Comparison of ENCODE assay signal across 14 cellular contexts in the genomic region with DNA sequence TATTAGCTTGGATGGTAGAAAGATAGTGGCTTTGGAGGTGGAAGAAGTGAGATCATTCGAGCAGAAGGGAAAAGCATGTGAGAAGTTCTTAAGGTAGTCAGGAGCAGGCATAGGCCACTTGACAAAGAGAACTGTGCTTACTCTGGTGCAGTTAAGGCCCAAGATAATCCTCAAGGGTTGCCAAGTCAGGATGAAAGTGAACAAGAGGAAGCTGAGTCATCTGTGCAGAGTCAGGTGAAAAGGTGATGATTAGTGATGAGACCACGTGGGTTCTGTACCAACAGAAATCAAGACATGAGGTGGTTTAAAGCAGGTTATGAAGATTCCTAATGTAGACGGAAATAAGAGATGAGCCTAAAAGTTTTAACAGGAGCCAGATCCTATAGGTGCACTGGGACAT.
DNase-seq lines count a peak whose midpoint lies in the region; ATAC-seq and TF ChIP-seq lines count a peak whose summit lies in the region.
"Had no signal": no experiment of that assay in that cellular context is flagged by ENCODE, and none has a peak within 500 bp of the region (broad histone marks: within the 10 kb centered on the region; RNA-seq: fewer than 3 reads in every experiment).

No MANE protein-coding gene starts in this region.

- no peaks in the 10 kb centered on the region for H3K4me1 ChIP-seq in Karpas-422 (ENCODE audit: low read length)
- no peaks in the 10 kb centered on the region for H3K4me1 ChIP-seq in transverse colon
- H3K4me1 ChIP-seq: uterus had no signal

- H3K27me3 ChIP-seq in Karpas-422 (ENCODE audit: low read length) (no peaks in the 10 kb centered on the region), transverse colon (no peaks in the 10 kb centered on the region)
- H3K27me3 ChIP-seq: uterus had no signal

- H3K9me3 ChIP-seq in Karpas-422 (ENCODE audit: low read length): no peaks in the 10 kb centered on the region
- no peaks in the 10 kb centered on the region for H3K9me3 ChIP-seq in transverse colon
- H3K9me3 ChIP-seq: mucosa of descending colon, uterus had no signal

- TF ChIP-seq POLR2A in transverse colon (IDR thresholded peaks at IDR 0.05): no peak

- no peak overlapping the region for H2AFZ ChIP-seq in Karpas-422 (ENCODE audit: low read length)

- H3K36me3 ChIP-seq in Karpas-422 (ENCODE audit: insufficient read depth, low read length) (no peaks in the 10 kb centered on the region), transverse colon (no peaks in the 10 kb centered on the region)
- H3K36me3 ChIP-seq: uterus had no signal

- no peaks in the 10 kb centered on the region for H4K20me1 ChIP-seq in Karpas-422 (ENCODE audit: insufficient read depth, low read depth, low read length)

- H3K79me2 ChIP-seq in Karpas-422 (ENCODE audit: low read length): no peaks in the 10 kb centered on the region

- H3K4me3 ChIP-seq in epithelial cell of proximal tubule (ENCODE audit: low read depth, low read length) (no peak overlapping the region), Karpas-422 (ENCODE audit: low read length) (no peak overlapping the region), transverse colon (no peak overlapping the region)
- H3K4me3 ChIP-seq: mucosa of descending colon, uterus had no signal

- intact Hi-C loops in transverse colon (cut with DNase I; ENCODE audit: low total_unique reads): no loop called here

- H3K9ac ChIP-seq in Karpas-422 (ENCODE audit: low read length): no peak overlapping the region

- peak; percentile 99 for ATAC-seq in GM18868 (IDR thresholded peaks at IDR 0.05; ENCODE audit: unreplicated experiment)
- ATAC-seq in GM21515 (IDR thresholded peaks at IDR 0.05; ENCODE audit: unreplicated experiment): peak; percentile 95
- ATAC-seq in HG03135 (IDR thresholded peaks at IDR 0.05; ENCODE audit: unreplicated experiment): peak; percentile 98
- ATAC-seq: mucosa of descending colon had no signal

- TF ChIP-seq CTCF in epithelial cell of proximal tubule (conservative IDR thresholded peaks at IDR 0.05; ENCODE audit: low read depth, low read length): no peak
- TF ChIP-seq CTCF in transverse colon (IDR thresholded peaks at IDR 0.05): no peak

- DNase-seq in epithelial cell of proximal tubule (ENCODE audit: low read depth) (peak; percentile 1), Karpas-422 (no peak), NCI-H526 treated with DMSO at 0.1 percent for 48 hours (lab: John Stamatoyannopoulos, UW) (no peak), transverse colon (no peak), NCI-H2171 treated with DMSO at 0.1 percent for 48 hours (lab: John Stamatoyannopoulos, UW) (no peak)
- DNase-seq: activated B cell treated with CpG ODN at 0.5 μM for 24 hours; EL; foreskin fibroblast; mucosa of descending colon; stimulated activated CD4-positive, alpha-beta T cell treated with anti-CD3 and anti-CD28 coated beads, Interleukin-4, amount 100 ng/mL, for 1 hour; uterus had no signal

- 68 to 72% methylated on average over 3 of the region's 3 CpGs for WGBS in transverse colon (ENCODE audit: low coverage in 1 of 2), 2 donors

- H3K9me2 ChIP-seq in Karpas-422 (replicated peaks; ENCODE audit: insufficient read depth, low read length): no peaks in the 10 kb centered on the region

- H3K27ac ChIP-seq in Karpas-422 (ENCODE audit: low read length) (no peak overlapping the region), transverse colon (no peak overlapping the region)
- H3K27ac ChIP-seq: uterus had no signal

- in situ Hi-C loops in transverse colon (cut with MboI; ENCODE audit: low pct_ligation_motif_present in 1 of 4, low pct_unique_long_range_greater_than_20kb in 1 of 4, low sequenced_read_pairs in 3 of 4): no loop called here

- TF ChIP-seq EP300 in transverse colon (IDR thresholded peaks at IDR 0.05; ENCODE audit: low read depth): no peak

- H3K4me2 ChIP-seq in Karpas-422 (ENCODE audit: low read depth, low read length, poor library complexity, severe bottlenecking): no peak overlapping the region
